ENCODE assay signal across 11 cellular contexts in genomic region chr10:7485267-7485601, GRCh38.
DNase-seq lines count a peak whose midpoint lies in the region; ATAC-seq and TF ChIP-seq lines count a peak whose summit lies in the region.
"Had no signal": no experiment of that assay in that cellular context is flagged by ENCODE, and none has a peak within 500 bp of the region (broad histone marks: within the 10 kb centered on the region; RNA-seq: fewer than 3 reads in every experiment).

No MANE protein-coding gene starts in this region.

- ATAC-seq in stimulated activated naive CD8-positive, alpha-beta T cell treated with anti-CD3 and anti-CD28 coated beads, Interleukin-15, Interleukin-2, amounts not matched to agents 100 U/mL and 50 U/mL, for 24 hours = no peak
- no peak for ATAC-seq in upper lobe of right lung

- H3K27me3 ChIP-seq in SU-DHL-6 (ENCODE audit: low read length) (no peaks in the 10 kb centered on the region), upper lobe of right lung (no peaks in the 10 kb centered on the region), adrenal gland (no peaks in the 10 kb centered on the region)
- H3K27me3 ChIP-seq: cardiac muscle cell had no signal

- H3K9me2 ChIP-seq in SU-DHL-6 (replicated peaks; ENCODE audit: insufficient read depth, low read length) = no peaks in the 10 kb centered on the region

- H2AFZ ChIP-seq in SU-DHL-6 (ENCODE audit: low read depth, low read length, severe bottlenecking) = peak overlapping the region; percentile 70

- TF ChIP-seq POLR2A in adrenal gland (IDR thresholded peaks at IDR 0.05) = no peak

- H3K4me1 Mint-ChIP-seq in stimulated activated naive CD8-positive, alpha-beta T cell treated with anti-CD3 and anti-CD28 coated beads, Interleukin-15, Interleukin-2, amounts not matched to agents 100 ng/mL and 50 ng/mL, for 24 hours (ENCODE audit: low read depth) = peaks cover 63% of the 10 kb centered on the region

- H3K4me3 Mint-ChIP-seq in stimulated activated naive CD8-positive, alpha-beta T cell treated with anti-CD3 and anti-CD28 coated beads, Interleukin-15, Interleukin-2, amounts not matched to agents 100 ng/mL and 50 ng/mL, for 24 hours = peak overlapping the region; percentile 82

- H3K9me3 Mint-ChIP-seq in stimulated activated naive CD8-positive, alpha-beta T cell treated with anti-CD3 and anti-CD28 coated beads, Interleukin-15, Interleukin-2, amounts not matched to agents 100 ng/mL and 50 ng/mL, for 24 hours = no peaks in the 10 kb centered on the region

- H3K27me3 Mint-ChIP-seq in stimulated activated naive CD8-positive, alpha-beta T cell treated with anti-CD3 and anti-CD28 coated beads, Interleukin-15, Interleukin-2, amounts not matched to agents 100 ng/mL and 50 ng/mL, for 24 hours = no peaks in the 10 kb centered on the region

- H3K79me2 ChIP-seq in SU-DHL-6 (ENCODE audit: insufficient read depth, low read length) = no peaks in the 10 kb centered on the region

- peaks cover 37% of the 10 kb centered on the region for H3F3A ChIP-seq in SU-DHL-6 (ENCODE audit: insufficient read depth)

- 34 to 45% (median 39%) methylated on average over 9 of the region's 9 CpGs for WGBS in adrenal gland, 4 donors

- peak overlapping the region; percentile 96 for H3K27ac ChIP-seq in SU-DHL-6 (ENCODE audit: low read depth, low read length)
- peak overlapping the region; percentile 33 for H3K27ac ChIP-seq in upper lobe of right lung
- H3K27ac ChIP-seq in adrenal gland = peak overlapping the region in 2 of 5 donors; percentile 41 to 67
- H3K27ac ChIP-seq: cardiac muscle cell had no signal

- H3K4me3 ChIP-seq in SU-DHL-6 (ENCODE audit: insufficient read depth, low read length, poor library complexity, severe bottlenecking) = peak overlapping the region; percentile 44
- H3K4me3 ChIP-seq in upper lobe of right lung = no peak overlapping the region
- H3K4me3 ChIP-seq in adrenal gland = peak overlapping the region in 1 of 4 donors; percentile 17
- H3K4me3 ChIP-seq: cardiac muscle cell had no signal

- H3K4me1 ChIP-seq in upper lobe of right lung (peaks cover 22% of the 10 kb centered on the region), adrenal gland (replicated peaks in 1 of 2) (peaks cover 21 to 49% of the 10 kb centered on the region in 2 donors)

- no peak for DNase-seq in stimulated activated naive CD8-positive, alpha-beta T cell treated with anti-CD3 and anti-CD28 coated beads, Interleukin-15, Interleukin-2, amounts not matched to agents 100 U/mL and 50 U/mL, for 24 hours
- DNase-seq in left kidney (ENCODE audit: low read depth, low spot score) = peak; percentile 12
- DNase-seq in upper lobe of right lung = no peak
- DNase-seq in amniotic stem cell (lab: John Stamatoyannopoulos, UW) = no peak
- no peak for DNase-seq in SK-N-DZ (ENCODE audit: low spot score)
- DNase-seq in adrenal gland = no peak
- DNase-seq: IMR-90 had no signal

- H3K36me3 ChIP-seq in SU-DHL-6 (ENCODE audit: low read length) (no peaks in the 10 kb centered on the region), upper lobe of right lung (no peaks in the 10 kb centered on the region), adrenal gland (replicated peaks in 1 of 2) (no peaks in the 10 kb centered on the region)
- H3K36me3 ChIP-seq: cardiac muscle cell had no signal

- H3K36me3 Mint-ChIP-seq in stimulated activated naive CD8-positive, alpha-beta T cell treated with anti-CD3 and anti-CD28 coated beads, Interleukin-15, Interleukin-2, amounts not matched to agents 100 ng/mL and 50 ng/mL, for 24 hours (ENCODE audit: low read depth) = no peaks in the 10 kb centered on the region

- H4K20me1 ChIP-seq in SU-DHL-6 (ENCODE audit: low read depth, low read length) = no peaks in the 10 kb centered on the region

- TF ChIP-seq CTCF in SU-DHL-6 (IDR thresholded peaks at IDR 0.05; ENCODE audit: insufficient read depth, low read length, poor library complexity, severe bottlenecking) (no peak), upper lobe of right lung (IDR thresholded peaks at IDR 0.05) (no peak), adrenal gland (IDR thresholded peaks at IDR 0.05) (no peak)

- H3K27ac Mint-ChIP-seq in stimulated activated naive CD8-positive, alpha-beta T cell treated with anti-CD3 and anti-CD28 coated beads, Interleukin-15, Interleukin-2, amounts not matched to agents 100 ng/mL and 50 ng/mL, for 24 hours = peak overlapping the region; percentile 62
- H3K27ac Mint-ChIP-seq: progenitor cell of endocrine pancreas had no signal

- intact Hi-C loops in upper lobe of right lung (cut with DNase I) = no loop called here
- intact Hi-C loops in adrenal gland (cut with DNase I) = no loop called here

- H3K9me3 ChIP-seq in SU-DHL-6 (ENCODE audit: insufficient read depth, low read length) (no peaks in the 10 kb centered on the region), upper lobe of right lung (no peaks in the 10 kb centered on the region), adrenal gland (replicated peaks in 1 of 3) (no peaks in the 10 kb centered on the region)

- peak overlapping the region; percentile 82 for H3K4me2 ChIP-seq in SU-DHL-6 (ENCODE audit: low read depth, low read length, poor library complexity, severe bottlenecking)

- peak overlapping the region; percentile 58 for H3K9ac ChIP-seq in SU-DHL-6 (ENCODE audit: low read length)
